12 cellular contexts compared by ENCODE assay signal in the genomic region with DNA sequence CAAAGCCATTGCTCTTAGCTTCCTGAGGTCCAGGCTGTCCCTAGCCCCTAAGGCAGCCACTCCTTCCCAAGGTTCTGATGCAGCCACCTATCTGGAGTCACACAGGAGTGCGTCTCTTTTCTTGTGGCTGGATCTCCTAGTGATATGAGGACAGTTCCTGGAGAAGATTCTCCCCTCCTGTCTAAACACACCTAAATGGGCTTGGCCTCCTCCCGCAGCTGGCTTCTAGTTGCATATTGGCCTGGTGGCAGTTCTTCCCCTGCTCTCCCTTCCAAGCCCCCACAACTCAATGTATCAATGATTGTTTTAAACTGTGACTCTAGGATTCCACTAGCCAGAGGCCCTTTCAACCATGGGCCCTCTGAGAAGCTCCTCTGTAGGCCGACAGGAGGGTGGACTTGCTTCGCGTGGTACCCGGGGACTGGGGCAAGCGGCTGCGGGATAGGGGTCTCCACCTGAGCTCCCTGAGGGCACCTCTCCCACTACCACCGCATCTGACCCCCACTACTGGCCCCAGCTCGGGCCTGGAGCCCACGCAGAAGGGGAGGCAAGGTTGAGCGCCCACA. TPM values are rescaled to one million over a fixed set of nuclear protein-coding genes. Genes with fewer than 3 reads are reported as not detected.
DNase-seq lines count a peak whose midpoint lies in the region; ATAC-seq and TF ChIP-seq lines count a peak whose summit lies in the region.
"Had no signal": no experiment of that assay in that cellular context is flagged by ENCODE, and none has a peak within 500 bp of the region (broad histone marks: within the 10 kb centered on the region; RNA-seq: fewer than 3 reads in every experiment).

No MANE protein-coding gene starts in this region.

- intact Hi-C loops in activated B cell treated with CpG ODN at 0.5 μM for 24 hours (cut with micrococcal nuclease): no loop called here
- intact Hi-C loops in sciatic nerve (cut with DNase I): no loop called here
- intact Hi-C loops in posterior cingulate gyrus (cut with DNase I): no loop called here

- H3K36me3 ChIP-seq in right atrium auricular region: no peaks in the 10 kb centered on the region

- no peak overlapping the region for H3K27ac Mint-ChIP-seq in activated B cell treated with CpG ODN at 0.5 μM for 24 hours
- H3K27ac Mint-ChIP-seq: activated T-helper 2 cell treated with anti-CD3 and anti-CD28 coated beads, Interferon-gamma antibody, Interleukin-2, Interleukin-4, amounts not matched to agents 10 μg/mL and 5 μg/mL and 100 μg/mL, durations not matched to agents 14 hours and 24 hours and 36 hours; CD4-positive, CD25-positive, alpha-beta regulatory T cell had no signal

- H3K4me1 ChIP-seq in right atrium auricular region: peaks cover 0 to 30% of the 10 kb centered on the region in 2 donors

- ATAC-seq in activated B cell treated with CpG ODN at 0.5 μM for 24 hours (ENCODE audit: low read depth): no peak
- ATAC-seq in sciatic nerve: no peak
- ATAC-seq in GM18858 (IDR thresholded peaks at IDR 0.05; ENCODE audit: unreplicated experiment): no peak

- peak overlapping the region; percentile 72 to 80 for H3K27ac ChIP-seq in right atrium auricular region
- H3K27ac ChIP-seq: KMS-11 had no signal

- H3K4me3 ChIP-seq in AG09309 (ENCODE audit: control insufficient read depth, low read depth, low read length): peak overlapping the region; percentile 98
- H3K4me3 ChIP-seq in right atrium auricular region: peak overlapping the region; percentile 49 to 63

- H3K9me3 Mint-ChIP-seq in activated B cell treated with CpG ODN at 0.5 μM for 24 hours: no peaks in the 10 kb centered on the region
- H3K9me3 Mint-ChIP-seq: activated T-helper 2 cell treated with anti-CD3 and anti-CD28 coated beads, Interferon-gamma antibody, Interleukin-2, Interleukin-4, amounts not matched to agents 10 μg/mL and 5 μg/mL and 100 μg/mL, durations not matched to agents 14 hours and 24 hours and 36 hours had no signal

- no peaks in the 10 kb centered on the region for H3K9me3 ChIP-seq in right atrium auricular region

- DNase-seq in AG09309 (ENCODE audit: low read depth) (no peak), activated B cell treated with CpG ODN at 0.5 μM for 24 hours (peak; percentile 6), right atrium auricular region (ENCODE audit: low spot score) (peak; percentile 55), sciatic nerve (ENCODE audit: low spot score) (peak; percentile 39), inferior parietal cortex (ENCODE audit: extremely low spot score) (no peak), posterior cingulate gyrus (no peak), NAMALWA (ENCODE audit: low spot score) (no peak)
- DNase-seq: CD4-positive, CD25-positive, alpha-beta regulatory T cell; GOT3 had no signal

- no peaks in the 10 kb centered on the region for H3K27me3 ChIP-seq in right atrium auricular region

- H3K4me1 Mint-ChIP-seq in activated B cell treated with CpG ODN at 0.5 μM for 24 hours: peaks cover 6% of the 10 kb centered on the region
- H3K4me1 Mint-ChIP-seq: CD4-positive, CD25-positive, alpha-beta regulatory T cell had no signal

- TF ChIP-seq CTCF in AG09309 (IDR thresholded peaks at IDR 0.05; ENCODE audit: control insufficient read depth, insufficient read depth, low read depth, low read length, missing control alignments): no peak
- TF ChIP-seq CTCF in activated B cell treated with CpG ODN at 0.5 μM for 24 hours (IDR thresholded peaks at IDR 0.05): no peak
- no peak for TF ChIP-seq CTCF in right atrium auricular region (IDR thresholded peaks at IDR 0.05)

- POLR2A ChIA-PET in activated B cell treated with CpG ODN at 0.5 μM for 24 hours (lab: Charles Lee): no interaction called here

- no peaks in the 10 kb centered on the region for H3K36me3 Mint-ChIP-seq in activated B cell treated with CpG ODN at 0.5 μM for 24 hours (ENCODE audit: low read depth)
- H3K36me3 Mint-ChIP-seq: CD4-positive, CD25-positive, alpha-beta regulatory T cell had no signal

- H3K27me3 Mint-ChIP-seq in activated B cell treated with CpG ODN at 0.5 μM for 24 hours: peaks cover 41% of the 10 kb centered on the region

- H3K4me3 Mint-ChIP-seq in activated B cell treated with CpG ODN at 0.5 μM for 24 hours: no peak overlapping the region
- H3K4me3 Mint-ChIP-seq: CD4-positive, CD25-positive, alpha-beta regulatory T cell had no signal

- CTCF ChIA-PET in activated B cell treated with CpG ODN at 0.5 μM for 24 hours (lab: Charles Lee): no interaction called here

RNA-seq across cellular contexts. Expression of a gene that starts 1.4 kb away (rescaled TPM):
- not detected in 2 replicates for total RNA-seq in activated B cell treated with CpG ODN at 0.5 μM for 24 hours
- 10 to 100 TPM; 12.6 to 35.4 TPM for total RNA-seq in right atrium auricular region
- 10.3 TPM for total RNA-seq in sciatic nerve
- total RNA-seq: CD4-positive, CD25-positive, alpha-beta regulatory T cell had no signal

Comparison
In these comparisons a context has a peak if more than half of its experiments do, and no peak if none do; other contexts are left out.
1. DNase-seq: peak in activated B cell treated with CpG ODN at 0.5 μM for 24 hours (single experiment), right atrium auricular region (single experiment) and sciatic nerve (single experiment); none in AG09309 (single experiment), inferior parietal cortex (single experiment), posterior cingulate gyrus (0 of 10) and NAMALWA (single experiment).
2. RNA of a gene that starts 1.4 kb away (total RNA-seq): 12.6 to 35.4 TPM in right atrium auricular region and 10.3 TPM in sciatic nerve (single experiment); not detected in activated B cell treated with CpG ODN at 0.5 μM for 24 hours; every median in the first group is over 10 times any median in the second.